Comparison of ENCODE assay signal across 2 cellular contexts in the genomic region with DNA sequence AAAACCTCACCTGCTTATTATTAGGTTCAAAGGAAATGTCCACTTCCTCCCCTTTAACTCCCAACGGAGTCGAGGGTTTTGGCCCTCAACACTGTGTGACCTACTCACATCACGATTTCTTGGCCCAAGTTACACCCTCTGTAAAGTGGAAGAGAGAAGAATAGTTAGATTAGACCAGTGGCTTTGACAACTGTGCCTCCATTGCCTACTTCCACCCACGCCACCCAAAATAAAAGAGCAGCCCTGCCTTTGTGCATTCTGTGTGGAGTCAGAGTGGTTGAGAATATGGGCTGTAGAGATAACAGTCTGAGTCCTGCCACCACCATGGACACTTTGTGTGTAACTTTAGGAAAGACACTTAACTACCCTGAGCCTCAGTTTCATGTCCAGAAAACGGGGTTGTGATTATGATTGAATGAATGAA.
TF ChIP-seq lines count a peak whose summit lies in the region.

No MANE protein-coding gene starts in this region.

TF ChIP-seq in GM12891, 5 proteins besides CTCF, POLR2A, EP300 and RAD21:
- TF ChIP-seq POU2F2 (IDR thresholded peaks at IDR 0.05; ENCODE audit: low read depth, low read length) (no peak), SPI1 (IDR thresholded peaks at IDR 0.05; ENCODE audit: low read depth, low read length) (peak; percentile 50)

TF ChIP-seq in K562, 482 proteins besides CTCF, POLR2A, EP300 and RAD21 (continues in another document):
- TF ChIP-seq ZFP1 (CRISPR knock-in tag; IDR thresholded peaks at IDR 0.05) (peak; percentile 54; the same call in 1 of the 2 replicates), SREBF1 (IDR thresholded peaks at IDR 0.05; ENCODE audit: borderline replicate concordance, low read depth, low read length) (no peak), MAFK (IDR thresholded peaks at IDR 0.05; ENCODE audit: low read length) (no peak), ZNF644 (tag; IDR thresholded peaks at IDR 0.05; ENCODE audit: low read depth) (peak; percentile 73; the same call in 1 of the 2 replicates), ZBTB11 (CRISPR knock-in tag; IDR thresholded peaks at IDR 0.05) (peak in 1 of 3 experiments; percentile 81; a peak in 2 of 6 replicates), SP1 (CRISPR knock-in tag; IDR thresholded peaks at IDR 0.05) (peak; percentile 39; the same call in 1 of the 2 replicates), ZNF584 (CRISPR knock-in tag; IDR thresholded peaks at IDR 0.05; ENCODE audit: low read depth) (peak; percentile 70; the same call in 1 of the 2 replicates), HNRNPL (IDR thresholded peaks at IDR 0.05; ENCODE audit: low read depth, low read length) (no peak), RHOXF2B (CRISPR knock-in tag; conservative IDR thresholded peaks at IDR 0.05) (peak; percentile 69; the same call in 1 of the 2 replicates), TBP (optimal IDR thresholded peaks at IDR 0.05; ENCODE audit: low read depth, low read length) (no peak), MYC (IDR thresholded peaks at IDR 0.05; ENCODE audit: low read depth, low read length) (no peak), MYC (CRISPR knock-in tag; IDR thresholded peaks at IDR 0.05; ENCODE audit: borderline replicate concordance, low read depth) (peak; percentile 60; the same call in 1 of the 2 replicates), ZBTB34 (CRISPR knock-in tag; IDR thresholded peaks at IDR 0.05) (peak; percentile 69; the same call in 1 of the 2 replicates), SIRT6 (IDR thresholded peaks at IDR 0.05; ENCODE audit: low read depth, low read length) (no peak), PHB (CRISPR knock-in tag; IDR thresholded peaks at IDR 0.05) (0 out of 2 replicates have a peak, but pooled peaks have one; percentile 71), SUPT5H (IDR thresholded peaks at IDR 0.05) (no peak), TSHZ1 (CRISPR knock-in tag; IDR thresholded peaks at IDR 0.05) (peak; percentile 62; the same call in 1 of the 2 replicates), TAL1 (IDR thresholded peaks at IDR 0.05) (peak; percentile 54), TAF15 (IDR thresholded peaks at IDR 0.05; ENCODE audit: low read depth, low read length) (no peak), SMARCE1 (IDR thresholded peaks at IDR 0.05) (peak; percentile 47; the same call in 1 of the 2 replicates), NR4A1 (CRISPR knock-in tag; IDR thresholded peaks at IDR 0.05) (peak; percentile 87; the same call in 1 of the 2 replicates), NR4A1 (tag; IDR thresholded peaks at IDR 0.05) (peak; percentile 97), TEAD1 (CRISPR knock-in tag; IDR thresholded peaks at IDR 0.05) (peak in 1 of 2 experiments; percentile 88; a peak in 2 of 4 replicates), HNRNPLL (IDR thresholded peaks at IDR 0.05; ENCODE audit: low read depth, low read length, poor library complexity, severe bottlenecking) (peak; percentile 65), ZNF12 (CRISPR knock-in tag; IDR thresholded peaks at IDR 0.05) (no peak), ZFX (CRISPR knock-in tag; IDR thresholded peaks at IDR 0.05) (peak; percentile 40; the same call in 1 of the 2 replicates), GATAD2A (IDR thresholded peaks at IDR 0.05) (0 out of 2 replicates have a peak, but pooled peaks have one; percentile 62)
- TF ChIP-seq, protein P1, sequence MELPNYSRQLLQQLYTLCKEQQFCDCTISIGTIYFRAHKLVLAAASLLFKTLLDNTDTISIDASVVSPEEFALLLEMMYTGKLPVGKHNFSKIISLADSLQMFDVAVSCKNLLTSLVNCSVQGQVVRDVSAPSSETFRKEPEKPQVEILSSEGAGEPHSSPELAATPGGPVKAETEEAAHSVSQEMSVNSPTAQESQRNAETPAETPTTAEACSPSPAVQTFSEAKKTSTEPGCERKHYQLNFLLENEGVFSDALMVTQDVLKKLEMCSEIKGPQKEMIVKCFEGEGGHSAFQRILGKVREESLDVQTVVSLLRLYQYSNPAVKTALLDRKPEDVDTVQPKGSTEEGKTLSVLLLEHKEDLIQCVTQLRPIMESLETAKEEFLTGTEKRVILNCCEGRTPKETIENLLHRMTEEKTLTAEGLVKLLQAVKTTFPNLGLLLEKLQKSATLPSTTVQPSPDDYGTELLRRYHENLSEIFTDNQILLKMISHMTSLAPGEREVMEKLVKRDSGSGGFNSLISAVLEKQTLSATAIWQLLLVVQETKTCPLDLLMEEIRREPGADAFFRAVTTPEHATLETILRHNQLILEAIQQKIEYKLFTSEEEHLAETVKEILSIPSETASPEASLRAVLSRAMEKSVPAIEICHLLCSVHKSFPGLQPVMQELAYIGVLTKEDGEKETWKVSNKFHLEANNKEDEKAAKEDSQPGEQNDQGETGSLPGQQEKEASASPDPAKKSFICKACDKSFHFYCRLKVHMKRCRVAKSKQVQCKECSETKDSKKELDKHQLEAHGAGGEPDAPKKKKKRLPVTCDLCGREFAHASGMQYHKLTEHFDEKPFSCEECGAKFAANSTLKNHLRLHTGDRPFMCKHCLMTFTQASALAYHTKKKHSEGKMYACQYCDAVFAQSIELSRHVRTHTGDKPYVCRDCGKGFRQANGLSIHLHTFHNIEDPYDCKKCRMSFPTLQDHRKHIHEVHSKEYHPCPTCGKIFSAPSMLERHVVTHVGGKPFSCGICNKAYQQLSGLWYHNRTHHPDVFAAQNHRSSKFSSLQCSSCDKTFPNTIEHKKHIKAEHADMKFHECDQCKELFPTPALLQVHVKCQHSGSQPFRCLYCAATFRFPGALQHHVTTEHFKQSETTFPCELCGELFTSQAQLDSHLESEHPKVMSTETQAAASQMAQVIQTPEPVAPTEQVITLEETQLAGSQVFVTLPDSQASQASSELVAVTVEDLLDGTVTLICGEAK (IDR thresholded peaks at IDR 0.05), result no peak
- TF ChIP-seq, protein P1 (CRISPR knock-in tag; IDR thresholded peaks at IDR 0.05), result no peak
- TF ChIP-seq, protein P2, sequence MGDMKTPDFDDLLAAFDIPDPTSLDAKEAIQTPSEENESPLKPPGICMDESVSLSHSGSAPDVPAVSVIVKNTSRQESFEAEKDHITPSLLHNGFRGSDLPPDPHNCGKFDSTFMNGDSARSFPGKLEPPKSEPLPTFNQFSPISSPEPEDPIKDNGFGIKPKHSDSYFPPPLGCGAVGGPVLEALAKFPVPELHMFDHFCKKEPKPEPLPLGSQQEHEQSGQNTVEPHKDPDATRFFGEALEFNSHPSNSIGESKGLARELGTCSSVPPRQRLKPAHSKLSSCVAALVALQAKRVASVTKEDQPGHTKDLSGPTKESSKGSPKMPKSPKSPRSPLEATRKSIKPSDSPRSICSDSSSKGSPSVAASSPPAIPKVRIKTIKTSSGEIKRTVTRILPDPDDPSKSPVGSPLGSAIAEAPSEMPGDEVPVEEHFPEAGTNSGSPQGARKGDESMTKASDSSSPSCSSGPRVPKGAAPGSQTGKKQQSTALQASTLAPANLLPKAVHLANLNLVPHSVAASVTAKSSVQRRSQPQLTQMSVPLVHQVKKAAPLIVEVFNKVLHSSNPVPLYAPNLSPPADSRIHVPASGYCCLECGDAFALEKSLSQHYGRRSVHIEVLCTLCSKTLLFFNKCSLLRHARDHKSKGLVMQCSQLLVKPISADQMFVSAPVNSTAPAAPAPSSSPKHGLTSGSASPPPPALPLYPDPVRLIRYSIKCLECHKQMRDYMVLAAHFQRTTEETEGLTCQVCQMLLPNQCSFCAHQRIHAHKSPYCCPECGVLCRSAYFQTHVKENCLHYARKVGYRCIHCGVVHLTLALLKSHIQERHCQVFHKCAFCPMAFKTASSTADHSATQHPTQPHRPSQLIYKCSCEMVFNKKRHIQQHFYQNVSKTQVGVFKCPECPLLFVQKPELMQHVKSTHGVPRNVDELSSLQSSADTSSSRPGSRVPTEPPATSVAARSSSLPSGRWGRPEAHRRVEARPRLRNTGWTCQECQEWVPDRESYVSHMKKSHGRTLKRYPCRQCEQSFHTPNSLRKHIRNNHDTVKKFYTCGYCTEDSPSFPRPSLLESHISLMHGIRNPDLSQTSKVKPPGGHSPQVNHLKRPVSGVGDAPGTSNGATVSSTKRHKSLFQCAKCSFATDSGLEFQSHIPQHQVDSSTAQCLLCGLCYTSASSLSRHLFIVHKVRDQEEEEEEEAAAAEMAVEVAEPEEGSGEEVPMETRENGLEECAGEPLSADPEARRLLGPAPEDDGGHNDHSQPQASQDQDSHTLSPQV (IDR thresholded peaks at IDR 0.05), result peak; percentile 100
- TF ChIP-seq, protein P3, sequence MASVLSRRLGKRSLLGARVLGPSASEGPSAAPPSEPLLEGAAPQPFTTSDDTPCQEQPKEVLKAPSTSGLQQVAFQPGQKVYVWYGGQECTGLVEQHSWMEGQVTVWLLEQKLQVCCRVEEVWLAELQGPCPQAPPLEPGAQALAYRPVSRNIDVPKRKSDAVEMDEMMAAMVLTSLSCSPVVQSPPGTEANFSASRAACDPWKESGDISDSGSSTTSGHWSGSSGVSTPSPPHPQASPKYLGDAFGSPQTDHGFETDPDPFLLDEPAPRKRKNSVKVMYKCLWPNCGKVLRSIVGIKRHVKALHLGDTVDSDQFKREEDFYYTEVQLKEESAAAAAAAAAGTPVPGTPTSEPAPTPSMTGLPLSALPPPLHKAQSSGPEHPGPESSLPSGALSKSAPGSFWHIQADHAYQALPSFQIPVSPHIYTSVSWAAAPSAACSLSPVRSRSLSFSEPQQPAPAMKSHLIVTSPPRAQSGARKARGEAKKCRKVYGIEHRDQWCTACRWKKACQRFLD (CRISPR knock-in tag; IDR thresholded peaks at IDR 0.05), result peak; percentile 96
